In genomic region chr17:40333781-40334453, GRCh38 we compare ENCODE assay signal across 2 cellular contexts.
TF ChIP-seq lines count a peak whose summit lies in the region.

No MANE protein-coding gene starts in this region.

TF ChIP-seq in SK-N-SH, 30 proteins besides CTCF, POLR2A, EP300 and RAD21 (continued from another document):
- TF ChIP-seq FOXM1 (IDR thresholded peaks at IDR 0.05; ENCODE audit: low read depth) = no peak
- TF ChIP-seq SIN3A (IDR thresholded peaks at IDR 0.05; ENCODE audit: borderline replicate concordance, low read depth, low read length) = no peak
- TF ChIP-seq PBX3 (IDR thresholded peaks at IDR 0.05) = no peak
- TF ChIP-seq SMC3 (IDR thresholded peaks at IDR 0.05; ENCODE audit: low read depth, low read length) = no peak
- no peak for TF ChIP-seq IRF3 (IDR thresholded peaks at IDR 0.05; ENCODE audit: low read depth, low read length)
- TF ChIP-seq MXI1 (IDR thresholded peaks at IDR 0.05; ENCODE audit: low read depth, low read length) = no peak
- no peak for TF ChIP-seq REST (IDR thresholded peaks at IDR 0.05; ENCODE audit: low read depth, low read length)
TF ChIP-seq in SK-N-SH: peak in this region for 0.

TF ChIP-seq in SK-N-SH treated with all-trans-retinoic acid at 6 μM for 48 hours, 23 proteins besides CTCF, POLR2A, EP300 and RAD21 (continued from another document):
- TF ChIP-seq TSHZ2 (CRISPR knock-in tag; IDR thresholded peaks at IDR 0.05) (no peak), TOX (CRISPR knock-in tag; IDR thresholded peaks at IDR 0.05; ENCODE audit: borderline replicate concordance) (no peak), BACH2 (CRISPR knock-in tag; IDR thresholded peaks at IDR 0.05; ENCODE audit: borderline replicate concordance) (no peak), TCF4 (CRISPR knock-in tag; IDR thresholded peaks at IDR 0.05; ENCODE audit: borderline replicate concordance) (no peak), ARNTL (CRISPR knock-in tag; IDR thresholded peaks at IDR 0.05; ENCODE audit: borderline replicate concordance, low read depth) (no peak)
